ENCODE assay signal across 18 cellular contexts in genomic region chr10:48490576-48491345, GRCh38.
DNase-seq lines count a peak whose midpoint lies in the region; ATAC-seq and TF ChIP-seq lines count a peak whose summit lies in the region.
"Had no signal": no experiment of that assay in that cellular context is flagged by ENCODE, and none has a peak within 500 bp of the region (broad histone marks: within the 10 kb centered on the region; RNA-seq: fewer than 3 reads in every experiment).

No MANE protein-coding gene starts in this region.

- H3K4me1 ChIP-seq in esophagus muscularis mucosa = no peaks in the 10 kb centered on the region
- H3K4me1 ChIP-seq in BE2C = peaks cover 3% of the 10 kb centered on the region; the same call in 1 of the 2 replicates

- H3K27me3 Mint-ChIP-seq in activated B cell treated with CpG ODN at 0.5 μM for 24 hours = peaks cover 5% of the 10 kb centered on the region

- POLR2A ChIA-PET in activated B cell treated with CpG ODN at 0.5 μM for 24 hours (lab: Charles Lee) = no interaction called here

- H3K27me3 ChIP-seq in esophagus muscularis mucosa (peaks cover 0 to 6% (median 0%) of the 10 kb centered on the region in 4 donors), BE2C (no peaks in the 10 kb centered on the region)

- WGBS in esophagus muscularis mucosa = 83% methylated on average over 13 of the region's 13 CpGs

- no peak for ATAC-seq in activated B cell treated with CpG ODN at 0.5 μM for 24 hours (ENCODE audit: low read depth)
- ATAC-seq in stimulated activated effector memory CD8-positive, alpha-beta T cell treated with anti-CD3 and anti-CD28 coated beads, Interleukin-12 subunit alpha, Interleukin-12 subunit beta, amount 100 ng/mL, for 72 hours = peak; percentile 16
- ATAC-seq: HepG2, PC-3 had no signal

- CTCF ChIA-PET in activated B cell treated with CpG ODN at 0.5 μM for 24 hours (lab: Charles Lee) = no interaction called here

- H3K36me3 Mint-ChIP-seq in activated B cell treated with CpG ODN at 0.5 μM for 24 hours (ENCODE audit: low read depth) = no peaks in the 10 kb centered on the region
- no peaks in the 10 kb centered on the region for H3K36me3 Mint-ChIP-seq in stimulated activated effector memory CD8-positive, alpha-beta T cell treated with anti-CD3 and anti-CD28 coated beads, Interleukin-12 subunit alpha, Interleukin-12 subunit beta, amount 100 ng/mL, for 72 hours

- intact Hi-C loops in activated B cell treated with CpG ODN at 0.5 μM for 24 hours (cut with micrococcal nuclease) = no loop called here
- intact Hi-C loops in esophagus muscularis mucosa (cut with DNase I) = no loop called here

- no peak for TF ChIP-seq POLR2A in esophagus muscularis mucosa (IDR thresholded peaks at IDR 0.05; ENCODE audit: low read depth)

- no peak overlapping the region for H3K27ac Mint-ChIP-seq in activated B cell treated with CpG ODN at 0.5 μM for 24 hours
- H3K27ac Mint-ChIP-seq in stimulated activated effector memory CD8-positive, alpha-beta T cell treated with anti-CD3 and anti-CD28 coated beads, Interleukin-12 subunit alpha, Interleukin-12 subunit beta, amount 100 ng/mL, for 72 hours = no peak overlapping the region

- H3K9me3 ChIP-seq in esophagus muscularis mucosa (peaks cover 0 to 3% (median 0%) of the 10 kb centered on the region in 4 donors), BE2C (no peaks in the 10 kb centered on the region)

- TF ChIP-seq EP300 in esophagus muscularis mucosa (IDR thresholded peaks at IDR 0.05) = no peak

- no peaks in the 10 kb centered on the region for H3K9me3 Mint-ChIP-seq in activated B cell treated with CpG ODN at 0.5 μM for 24 hours
- no peaks in the 10 kb centered on the region for H3K9me3 Mint-ChIP-seq in stimulated activated effector memory CD8-positive, alpha-beta T cell treated with anti-CD3 and anti-CD28 coated beads, Interleukin-12 subunit alpha, Interleukin-12 subunit beta, amount 100 ng/mL, for 72 hours

- TF ChIP-seq CTCF in activated B cell treated with CpG ODN at 0.5 μM for 24 hours (IDR thresholded peaks at IDR 0.05) (no peak), esophagus muscularis mucosa (IDR thresholded peaks at IDR 0.05) (no peak), BE2C (IDR thresholded peaks at IDR 0.05; ENCODE audit: low read depth, low read length) (no peak)

- no peak overlapping the region for H3K4me3 ChIP-seq in esophagus muscularis mucosa
- H3K4me3 ChIP-seq in BE2C (ENCODE audit: low read depth, low read length) = no peak overlapping the region

- peak; percentile 30 for DNase-seq in D341Med (ENCODE audit: low spot score)
- DNase-seq in activated B cell treated with CpG ODN at 0.5 μM for 24 hours = peak; percentile 3
- DNase-seq in esophagus muscularis mucosa (ENCODE audit: extremely low spot score) = peak; percentile 81
- no peak for DNase-seq in stimulated activated effector memory CD8-positive, alpha-beta T cell treated with anti-CD3 and anti-CD28 coated beads, Interleukin-12 subunit alpha, Interleukin-12 subunit beta, amount 100 ng/mL, for 72 hours (ENCODE audit: low spot score in 2 of 2)
- no peak for DNase-seq in RPMI8226
- no peak for DNase-seq in BE2C
- DNase-seq in NCI-H82 treated with DMSO at 0.1 percent for 48 hours (lab: John Stamatoyannopoulos, UW; ENCODE audit: unreplicated experiment) = no peak
- DNase-seq: DMS 273 treated with DMSO at 0.1 percent for 48 hours, GF-D8, KG1, NCI-H1436, NCI-H2029, NCI-H2171, NCI-H446 treated with DMSO at 0.1 percent for 48 hours, NCI-H748 treated with DMSO at 0.1 percent for 48 hours, PC-3 had no signal

- H3K27ac ChIP-seq in esophagus muscularis mucosa (replicated peaks in 1 of 4) = no peak overlapping the region
- H3K27ac ChIP-seq: C4-2B had no signal

- no peak overlapping the region for H3K4me3 Mint-ChIP-seq in activated B cell treated with CpG ODN at 0.5 μM for 24 hours
- H3K4me3 Mint-ChIP-seq in stimulated activated effector memory CD8-positive, alpha-beta T cell treated with anti-CD3 and anti-CD28 coated beads, Interleukin-12 subunit alpha, Interleukin-12 subunit beta, amount 100 ng/mL, for 72 hours = no peak overlapping the region

- peaks cover 9% of the 10 kb centered on the region for H3K4me1 Mint-ChIP-seq in activated B cell treated with CpG ODN at 0.5 μM for 24 hours
- H3K4me1 Mint-ChIP-seq in stimulated activated effector memory CD8-positive, alpha-beta T cell treated with anti-CD3 and anti-CD28 coated beads, Interleukin-12 subunit alpha, Interleukin-12 subunit beta, amount 100 ng/mL, for 72 hours = peaks cover 9% of the 10 kb centered on the region

- H3K36me3 ChIP-seq in esophagus muscularis mucosa (no peaks in the 10 kb centered on the region), BE2C (no peaks in the 10 kb centered on the region)

Comparison
In these comparisons a context has a peak if more than half of its experiments do, and no peak if none do; other contexts are left out.
1. DNase-seq: peak in D341Med (single experiment), activated B cell treated with CpG ODN at 0.5 μM for 24 hours (single experiment) and esophagus muscularis mucosa (single experiment); none in stimulated activated effector memory CD8-positive, alpha-beta T cell treated with anti-CD3 and anti-CD28 coated beads, Interleukin-12 subunit alpha, Interleukin-12 subunit beta, amount 100 ng/mL, for 72 hours (0 of 2), RPMI8226 (single experiment), BE2C (single experiment) and NCI-H82 treated with DMSO at 0.1 percent for 48 hours (single experiment).